Comparison of ENCODE assay signal across 8 cellular contexts in genomic region chr2:48440103-48440390, GRCh38. TPM values are rescaled to one million over a fixed set of nuclear protein-coding genes. Genes with fewer than 3 reads are reported as not detected.
DNase-seq lines count a peak whose midpoint lies in the region; ATAC-seq and TF ChIP-seq lines count a peak whose summit lies in the region.

No MANE protein-coding gene starts in this region.

- H3K4me3 ChIP-seq in Peyer's patch (peak overlapping the region; percentile 82 to 94 (median 87)), smooth muscle cell (peak overlapping the region; percentile 70)

- ATAC-seq in GM21723 (IDR thresholded peaks at IDR 0.05; ENCODE audit: unreplicated experiment) (peak; percentile 12), foreskin keratinocyte (no peak), HG02840 (IDR thresholded peaks at IDR 0.05; ENCODE audit: low FRiP score, unreplicated experiment) (no peak)
- ATAC-seq in activated CD4-positive, CD25-positive, alpha-beta regulatory T cell treated with anti-CD3 and anti-CD28 coated beads, Interleukin-2, amount 50 U/mL, for 24 hours: no peak

- peak overlapping the region; percentile 93 for H3K4me2 ChIP-seq in smooth muscle cell

- peaks cover 36% of the 10 kb centered on the region for H3K79me2 ChIP-seq in smooth muscle cell (ENCODE audit: low read depth)

- TF ChIP-seq POLR2A in Peyer's patch (IDR thresholded peaks at IDR 0.05): no peak

- TF ChIP-seq CTCF in Peyer's patch (IDR thresholded peaks at IDR 0.05) (no peak), foreskin keratinocyte (conservative IDR thresholded peaks at IDR 0.05) (no peak), smooth muscle cell (IDR thresholded peaks at IDR 0.05; ENCODE audit: borderline replicate concordance, insufficient read depth, poor library complexity, severe bottlenecking) (no peak)

- H2AFZ ChIP-seq in smooth muscle cell (ENCODE audit: low read depth): peak overlapping the region; percentile 77

- no peaks in the 10 kb centered on the region for H3F3A ChIP-seq in smooth muscle cell (ENCODE audit: low read depth)

- peaks cover 0 to 18% (median 5%) of the 10 kb centered on the region in 4 donors for H3K4me1 ChIP-seq in Peyer's patch
- peaks cover 8% of the 10 kb centered on the region for H3K4me1 ChIP-seq in foreskin keratinocyte
- H3K4me1 ChIP-seq in smooth muscle cell (ENCODE audit: low read depth): peaks cover 20% of the 10 kb centered on the region

- peaks cover 5% of the 10 kb centered on the region for H4K20me1 ChIP-seq in smooth muscle cell (ENCODE audit: low read depth)

- 6% methylated on average over 6 of the region's 6 CpGs for WGBS in smooth muscle cell (ENCODE audit: low lambda C conversion rate)

- H3K9me3 ChIP-seq in Peyer's patch (no peaks in the 10 kb centered on the region), smooth muscle cell (replicated peaks; ENCODE audit: low read depth) (no peaks in the 10 kb centered on the region)

- H3K9ac ChIP-seq in smooth muscle cell (ENCODE audit: low read depth): peak overlapping the region; percentile 93

- H3K36me3 ChIP-seq in Peyer's patch (no peaks in the 10 kb centered on the region), smooth muscle cell (ENCODE audit: low read depth) (no peaks in the 10 kb centered on the region)

- H3K27me3 ChIP-seq in Peyer's patch: no peaks in the 10 kb centered on the region
- H3K27me3 ChIP-seq in foreskin keratinocyte: no peaks in the 10 kb centered on the region
- no peaks in the 10 kb centered on the region for H3K27me3 ChIP-seq in smooth muscle cell (ENCODE audit: low read depth)

- H3K27ac ChIP-seq in Peyer's patch (peak overlapping the region; percentile 88 to 95 (median 94)), foreskin keratinocyte (peak overlapping the region; percentile 87), smooth muscle cell (ENCODE audit: low read depth) (peak overlapping the region; percentile 97)

- no peak for DNase-seq in Peyer's patch
- no peak for DNase-seq in foreskin keratinocyte
- no peak for DNase-seq in smooth muscle cell (lab: John Stamatoyannopoulos, UW; ENCODE audit: unreplicated experiment)
- DNase-seq in NCI-H2171 treated with DMSO at 0.1 percent for 48 hours (lab: John Stamatoyannopoulos, UW): no peak
- no peak for DNase-seq in superior temporal gyrus (ENCODE audit: extremely low spot score)

RNA-seq across cellular contexts. Expression of gene PPP1R21, which starts 0.5 kb away (rescaled TPM):
- total RNA-seq in Peyer's patch: 100 to 1,000 TPM in 1 of 4 donors, 10 to 100 TPM in 3; 36.7 to 101 (median 37.8) TPM
- total RNA-seq in foreskin keratinocyte: 15.2 and 16.6 TPM in 2 replicates
- polyA plus RNA-seq in foreskin keratinocyte: 10.0 and 11.1 TPM in 2 replicates
- 16.1 and 18.4 TPM in 2 replicates for total RNA-seq in smooth muscle cell
- polyA plus RNA-seq in smooth muscle cell: 11.5 and 15.7 TPM in 2 replicates
